In genomic region chr4:141132689-141133145, GRCh38 we compare ENCODE assay signal across 9 cellular contexts. TPM values are rescaled to one million over a fixed set of nuclear protein-coding genes. Genes with fewer than 3 reads are reported as not detected.
A peak's percentile ranks its signal among the peaks of the same experiment; 100 is the strongest.
DNase-seq lines count a peak whose midpoint lies in the region; ATAC-seq and TF ChIP-seq lines count a peak whose summit lies in the region.
"Had no signal": no experiment of that assay in that cellular context is flagged by ENCODE, and none has a peak within 500 bp of the region (broad histone marks: within the 10 kb centered on the region; RNA-seq: fewer than 3 reads in every experiment).

No MANE protein-coding gene starts in this region.

- H3K4me1 ChIP-seq in subcutaneous abdominal adipose tissue (ENCODE audit: control insufficient read depth in 5 of 5, insufficient read depth in 5 of 5, low read length in 5 of 5) = peaks cover 0 to 48% (median 26%) of the 10 kb centered on the region in 5 donors

- DNase-seq in EH (ENCODE audit: low read depth) (peak; percentile 66), LHCN-M2 (ENCODE audit: low read depth) (peak; percentile 17), chondrocyte (ENCODE audit: low spot score) (no peak), left kidney (ENCODE audit: low read depth, low spot score) (peak; percentile 84), HPDE6-E6E7 (ENCODE audit: extremely low spot score) (no peak)

- H3K36me3 ChIP-seq in subcutaneous abdominal adipose tissue (ENCODE audit: control insufficient read depth in 5 of 5, insufficient read depth in 5 of 5, low read length in 5 of 5) = no peaks in the 10 kb centered on the region

- peak overlapping the region; percentile 96 for H3K4me3 Mint-ChIP-seq in chondrocyte (ENCODE audit: unreplicated experiment)

- peak overlapping the region; percentile 69 to 90 (median 86) for H3K4me3 ChIP-seq in subcutaneous abdominal adipose tissue (ENCODE audit: low read depth in 1 of 5, low read length in 5 of 5)

- H3K4me1 Mint-ChIP-seq in chondrocyte (ENCODE audit: low read depth) = peaks cover 38% of the 10 kb centered on the region

- H3K27ac Mint-ChIP-seq in chondrocyte (ENCODE audit: unreplicated experiment) = no peak overlapping the region

- H3K27me3 Mint-ChIP-seq in chondrocyte (ENCODE audit: low read depth) = peaks cover 11% of the 10 kb centered on the region

- no peak for TF ChIP-seq CTCF in chondrocyte (IDR thresholded peaks at IDR 0.05)

- peaks cover 0 to 8% (median 3%) of the 10 kb centered on the region in 5 donors for H3K27me3 ChIP-seq in subcutaneous abdominal adipose tissue (ENCODE audit: control insufficient read depth in 5 of 5, insufficient read depth in 4 of 5, low read length in 5 of 5)

- H3K9me3 Mint-ChIP-seq in chondrocyte (ENCODE audit: low read depth) = no peaks in the 10 kb centered on the region

- H3K9me3 ChIP-seq in subcutaneous abdominal adipose tissue (ENCODE audit: control insufficient read depth in 5 of 5, low read length in 5 of 5) = no peaks in the 10 kb centered on the region

- ATAC-seq in GM21447 (IDR thresholded peaks at IDR 0.05; ENCODE audit: unreplicated experiment) (peak; percentile 15), GM19324 (IDR thresholded peaks at IDR 0.05; ENCODE audit: low FRiP score, unreplicated experiment) (no peak)

- H3K27ac ChIP-seq in subcutaneous abdominal adipose tissue (ENCODE audit: low read depth, low read length) = peak overlapping the region; percentile 52

- no peaks in the 10 kb centered on the region for H3K36me3 Mint-ChIP-seq in chondrocyte (ENCODE audit: low read depth)

- peak overlapping the region in 4 of 5 donors; percentile 31 to 80 (median 68) for H3K9ac ChIP-seq in subcutaneous abdominal adipose tissue (ENCODE audit: low read length in 5 of 5)

RNA-seq across cellular contexts. Expression of gene RNF150, which starts 0.6 kb away (rescaled TPM):
- 0.29 and 0.45 TPM in 2 replicates for total RNA-seq in LHCN-M2 (2014; rRNA removed)
- polyA plus RNA-seq in LHCN-M2 (2012) = 3.2 TPM
- total RNA-seq in chondrocyte = 12.8 to 28.7 TPM (median 14.8 TPM) in 3 replicates
- total RNA-seq: T-helper 2 cell treated with Interferon-gamma antibody and Interleukin-4, amounts not matched to agents 100 ng/mL and 5 ng/mL, for 36 hours had no signal

Comparison
In these comparisons a context has a peak if more than half of its experiments do, and no peak if none do; other contexts are left out.
1. DNase-seq: peak in EH (single experiment), LHCN-M2 (single experiment) and left kidney (single experiment); none in chondrocyte (single experiment) and HPDE6-E6E7 (single experiment).